In the genomic region with DNA sequence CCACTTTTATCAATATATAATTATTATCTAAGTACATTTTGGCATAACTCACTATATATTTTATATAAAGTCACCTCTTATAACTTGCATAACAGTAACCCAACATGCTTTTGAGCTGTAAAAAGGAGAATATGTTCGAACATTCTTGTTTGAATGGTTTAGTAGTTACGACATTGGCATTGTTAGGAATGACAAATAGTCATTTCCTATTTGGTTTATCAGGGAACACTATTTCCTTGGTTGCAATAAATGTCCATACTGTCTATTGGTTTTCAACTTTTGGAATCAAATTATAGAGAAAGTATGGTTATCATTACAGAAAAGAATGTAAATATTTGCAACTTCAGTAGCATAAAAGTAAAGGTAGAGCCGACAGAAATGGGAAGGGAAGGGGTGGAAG, we compare ENCODE assay signal across 20 cellular contexts.
A peak's percentile ranks its signal among the peaks of the same experiment; 100 is the strongest.
DNase-seq lines count a peak whose midpoint lies in the region; ATAC-seq, FAIRE-seq and TF ChIP-seq lines count a peak whose summit lies in the region.
"Had no signal": no experiment of that assay in that cellular context is flagged by ENCODE, and none has a peak within 500 bp of the region (broad histone marks: within the 10 kb centered on the region; RNA-seq: fewer than 3 reads in every experiment).

No MANE protein-coding gene starts in this region.

- CTCF ChIA-PET in PC-3 (lab: Charles Lee), result no interaction called here

- POLR2A ChIA-PET in PC-3 (lab: Charles Lee; ENCODE audit: unreplicated experiment), result no interaction called here

- no peak overlapping the region for H3K9ac ChIP-seq in PC-3 (ENCODE audit: low read length)
- H3K9ac ChIP-seq in H9 (ENCODE audit: extremely low read depth, insufficient read length, low read length), result no peak overlapping the region

- H3K4ac ChIP-seq in H9 (ENCODE audit: low read depth, low read length), result no peak overlapping the region

- H4K20me1 ChIP-seq in PC-3 (ENCODE audit: low read length) (no peaks in the 10 kb centered on the region), GM23338 (replicated peaks; ENCODE audit: insufficient read depth) (no peaks in the 10 kb centered on the region), H9 (ENCODE audit: control insufficient read depth, insufficient read depth, insufficient read length) (no peaks in the 10 kb centered on the region)

- no peaks in the 10 kb centered on the region for H3K9me3 ChIP-seq in PC-3 (ENCODE audit: low read length)
- no peaks in the 10 kb centered on the region for H3K9me3 ChIP-seq in pancreas
- no peaks in the 10 kb centered on the region for H3K9me3 ChIP-seq in tibial nerve
- no peaks in the 10 kb centered on the region for H3K9me3 ChIP-seq in H9 (ENCODE audit: control insufficient read depth, low read depth, low read length)
- H3K9me3 ChIP-seq: HAP-1 had no signal

- no peak overlapping the region for H4K91ac ChIP-seq in H9 (ENCODE audit: insufficient read length, low read depth, low read length)

- H4K8ac ChIP-seq in H9 (replicated peaks; ENCODE audit: insufficient read length, low read depth, low read length), result no peak overlapping the region

- H3K4me3 Mint-ChIP-seq in GM23338 (no peak overlapping the region), H9 (no peak overlapping the region)

- intact Hi-C loops in PC-3 (cut with micrococcal nuclease) (no loop called here), pancreas (cut with DNase I) (no loop called here)

- H3K27me3 ChIP-seq in PC-3 (ENCODE audit: low read length), result no peaks in the 10 kb centered on the region
- no peaks in the 10 kb centered on the region for H3K27me3 ChIP-seq in pancreas
- no peaks in the 10 kb centered on the region for H3K27me3 ChIP-seq in GM23338 (ENCODE audit: insufficient read depth)
- H3K27me3 ChIP-seq in tibial nerve, result no peaks in the 10 kb centered on the region
- no peaks in the 10 kb centered on the region for H3K27me3 ChIP-seq in H9 (ENCODE audit: insufficient read depth, low read length)

- no peak overlapping the region for H3T11ph ChIP-seq in H9 (ENCODE audit: low read length)

- no peak overlapping the region for H3K56ac ChIP-seq in H9 (ENCODE audit: insufficient read length, low read depth, low read length)

- no peak overlapping the region for H3K27ac Mint-ChIP-seq in GM23338
- H3K27ac Mint-ChIP-seq in H9, result no peak overlapping the region

- H3F3A ChIP-seq in PC-3 (ENCODE audit: low read length, unreplicated experiment) (no peaks in the 10 kb centered on the region), GM23338 (replicated peaks; ENCODE audit: low read depth) (no peaks in the 10 kb centered on the region)

- H3K4me3 ChIP-seq in AG10803 (ENCODE audit: low read length), result no peak overlapping the region
- no peak overlapping the region for H3K4me3 ChIP-seq in PC-3 (ENCODE audit: low read length)
- no peak overlapping the region for H3K4me3 ChIP-seq in pancreas
- H3K4me3 ChIP-seq in GM23338, result no peak overlapping the region
- no peak overlapping the region for H3K4me3 ChIP-seq in tibial nerve
- H3K4me3 ChIP-seq: HAP-1 had no signal

- no peak overlapping the region for H2BK5ac ChIP-seq in H9 (ENCODE audit: insufficient read length, low read length)

- no peak overlapping the region for H2BK20ac ChIP-seq in H9 (ENCODE audit: low read depth, low read length, poor library complexity, severe bottlenecking)

- H3K4me1 ChIP-seq in PC-3 (ENCODE audit: insufficient read depth, low read length) (peaks cover 36% of the 10 kb centered on the region), pancreas (peaks cover 10 to 18% (median 15%) of the 10 kb centered on the region in 3 donors), GM23338 (ENCODE audit: insufficient read depth) (peaks cover 26% of the 10 kb centered on the region), tibial nerve (peaks cover 0 to 62% (median 6%) of the 10 kb centered on the region in 4 donors), H9 (ENCODE audit: insufficient read depth, low read length) (peaks cover 10% of the 10 kb centered on the region; the same call in 1 of the 2 replicates)

- H3K9me2 ChIP-seq in PC-3 (replicated peaks; ENCODE audit: low read length), result no peaks in the 10 kb centered on the region; the same call in 1 of the 2 replicates
- H3K9me2 ChIP-seq in GM23338 (ENCODE audit: insufficient read depth), result peaks cover 12% of the 10 kb centered on the region

- no peaks in the 10 kb centered on the region for H3K79me1 ChIP-seq in H9 (ENCODE audit: insufficient read depth, low read depth, low read length, poor library complexity, severe bottlenecking)

- H3K9me3 Mint-ChIP-seq in GM23338, result no peaks in the 10 kb centered on the region
- no peaks in the 10 kb centered on the region for H3K9me3 Mint-ChIP-seq in H9

- no peak overlapping the region for H2BK120ac ChIP-seq in H9 (ENCODE audit: low read depth, low read length, poor library complexity, severe bottlenecking)

- H3K23ac ChIP-seq in H9 (ENCODE audit: insufficient read length, low read depth, low read length), result no peak overlapping the region

- H2BK15ac ChIP-seq in H9 (ENCODE audit: low read depth, low read length), result no peak overlapping the region

- FAIRE-seq in pancreas (lab: Jason Lieb, UNC), result peak; percentile 20

- H3K4me1 Mint-ChIP-seq in GM23338, result peaks cover 31% of the 10 kb centered on the region
- H3K4me1 Mint-ChIP-seq in H9, result peaks cover 26 to 31% of the 10 kb centered on the region in 2 experiments

- H2AFZ ChIP-seq in PC-3 (ENCODE audit: low read length) (no peak overlapping the region), GM23338 (no peak overlapping the region), H9 (ENCODE audit: low read length) (no peak overlapping the region)

- no peak overlapping the region for H3K18ac ChIP-seq in H9 (ENCODE audit: insufficient read length, low read depth, low read length)

- TF ChIP-seq CTCF in AG10803 (conservative IDR thresholded peaks at IDR 0.05; ENCODE audit: low read length) (no peak), PC-3 (conservative IDR thresholded peaks at IDR 0.05; ENCODE audit: low read depth, low read length) (no peak), pancreas (IDR thresholded peaks at IDR 0.05) (no peak), GM23338 (conservative IDR thresholded peaks at IDR 0.05; ENCODE audit: low read depth in 2 of 2) (no peak), tibial nerve (IDR thresholded peaks at IDR 0.05) (no peak), H9 (conservative IDR thresholded peaks at IDR 0.05) (no peak)

- TF ChIP-seq POLR2A in tibial nerve (IDR thresholded peaks at IDR 0.05), result no peak

- H3K36me3 ChIP-seq in PC-3 (ENCODE audit: low read depth, low read length), result no peaks in the 10 kb centered on the region
- no peaks in the 10 kb centered on the region for H3K36me3 ChIP-seq in pancreas
- no peaks in the 10 kb centered on the region for H3K36me3 ChIP-seq in GM23338 (ENCODE audit: insufficient read depth)
- H3K36me3 ChIP-seq in tibial nerve, result no peaks in the 10 kb centered on the region
- H3K36me3 ChIP-seq: HAP-1 had no signal

- no peak overlapping the region for H4K5ac ChIP-seq in H9 (ENCODE audit: insufficient read length, low read depth, low read length)

- 58 to 66% methylated on average over 3 of the region's 3 CpGs for WGBS in pancreas, 2 donors
- WGBS in tibial nerve, 2 donors, result 84% methylated on average over 3 of the region's 3 CpGs
- no CpG with 5 or more reads among the region's 3 CpGs for WGBS in H9 (ENCODE audit: extremely low coverage, insufficient read length, low lambda C conversion rate)

- H3K4me2 ChIP-seq in PC-3 (ENCODE audit: low read length), result no peak overlapping the region
- H3K4me2 ChIP-seq in GM23338, result no peak overlapping the region
- no peak overlapping the region for H3K4me2 ChIP-seq in H9 (ENCODE audit: insufficient read depth, insufficient read length, low read length)

- no peaks in the 10 kb centered on the region for H3K79me2 ChIP-seq in PC-3 (ENCODE audit: low read length)
- H3K79me2 ChIP-seq in GM23338 (replicated peaks; ENCODE audit: insufficient read depth), result no peaks in the 10 kb centered on the region
- H3K79me2 ChIP-seq in H9 (ENCODE audit: insufficient read depth, low read length), result no peaks in the 10 kb centered on the region

- DNase-seq in AG10803 (ENCODE audit: low read depth) (peak; percentile 21), PC-3 (peak; percentile 16), dermis blood vessel endothelial cell (peak; percentile 75), pancreas (no peak), GM23338 (ENCODE audit: low spot score) (no peak), tibial nerve (ENCODE audit: low spot score in 2 of 2) (no peak), H9 (no peak)
- DNase-seq: ACHN, AML-193, DND-41, GF-D8, KG1, MV-4-11, NCI-H1417, NCI-H187, NCI-H2107, NCI-H510A, NCI-H82 had no signal

- no peaks in the 10 kb centered on the region for H3K27me3 Mint-ChIP-seq in GM23338 (ENCODE audit: insufficient read depth, low read depth, poor library complexity)
- H3K27me3 Mint-ChIP-seq in H9 (ENCODE audit: low read depth), result no peaks in the 10 kb centered on the region

- no peak overlapping the region for H2AK5ac ChIP-seq in H9 (ENCODE audit: insufficient read length, low read length)

- H3K27ac ChIP-seq in PC-3 (ENCODE audit: low read length), result no peak overlapping the region
- no peak overlapping the region for H3K27ac ChIP-seq in pancreas
- no peak overlapping the region for H3K27ac ChIP-seq in GM23338 (ENCODE audit: low read depth)
- H3K27ac ChIP-seq in tibial nerve, result no peak overlapping the region
- no peak overlapping the region for H3K27ac ChIP-seq in H9 (ENCODE audit: insufficient read length, low read depth, low read length)
- H3K27ac ChIP-seq: C4-2B had no signal

- no peaks in the 10 kb centered on the region for H3K23me2 ChIP-seq in H9 (ENCODE audit: insufficient read length, low read depth, low read length, poor library complexity, severe bottlenecking)

- no TSS peak for BruUV-seq in PC-3 (replicated peaks; lab: Mats Ljungman, UMichigan)

- ATAC-seq in PC-3 (no peak), pancreas (no peak), GM23338 (no peak)

- H2BK12ac ChIP-seq in H9 (ENCODE audit: insufficient read length, low read depth, low read length), result no peak overlapping the region

- no peak for TF ChIP-seq EP300 in tibial nerve (IDR thresholded peaks at IDR 0.05)

- no peak overlapping the region for H3K14ac ChIP-seq in H9 (ENCODE audit: insufficient read depth, low read length)

- H3K36me3 Mint-ChIP-seq in GM23338 (ENCODE audit: low read depth), result no peaks in the 10 kb centered on the region
- no peaks in the 10 kb centered on the region for H3K36me3 Mint-ChIP-seq in H9 (ENCODE audit: insufficient read depth in 1 of 3, low read depth in 3 of 3)

TF ChIP-seq in GM23338, 12 proteins besides CTCF, POLR2A, EP300 and RAD21:
- TF ChIP-seq JUNB (IDR thresholded peaks at IDR 0.05; ENCODE audit: unreplicated experiment) (no peak), EZH2 (IDR thresholded peaks at IDR 0.05; ENCODE audit: low read depth, unreplicated experiment) (no peak), EZH2phosphoT487 (IDR thresholded peaks at IDR 0.05; ENCODE audit: unreplicated experiment) (no peak)

Comparison
In these comparisons a context has a peak if more than half of its experiments do, and no peak if none do; other contexts are left out.
1. DNase-seq: peak in AG10803 (single experiment), PC-3 (single experiment) and dermis blood vessel endothelial cell (single experiment); none in pancreas (0 of 6), GM23338 (single experiment), tibial nerve (0 of 2) and H9 (single experiment).